Comparison of ENCODE assay signal across 19 cellular contexts in the genomic region with DNA sequence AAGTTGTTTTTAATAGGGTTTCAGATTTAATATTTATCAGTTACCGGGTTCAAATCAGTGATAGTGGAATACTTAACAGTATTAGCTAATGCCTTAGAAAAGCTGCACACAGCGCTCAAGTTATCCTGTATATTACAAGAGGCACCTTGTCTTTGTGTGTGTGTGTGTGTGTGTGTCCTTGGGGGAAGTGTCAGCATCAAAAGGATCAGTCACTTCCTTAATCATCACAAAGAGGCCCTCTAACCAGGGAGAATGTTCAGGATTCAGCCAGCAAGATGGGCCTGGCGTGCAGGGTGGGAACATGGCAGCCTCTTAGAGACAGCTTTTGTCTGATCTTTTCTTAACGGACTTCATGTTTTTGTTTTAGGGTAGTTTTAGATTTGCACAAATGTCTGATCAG. TPM values are rescaled to one million over a fixed set of nuclear protein-coding genes. Genes with fewer than 3 reads are reported as not detected.
A peak's percentile ranks its signal among the peaks of the same experiment; 100 is the strongest.
DNase-seq lines count a peak whose midpoint lies in the region; ATAC-seq and TF ChIP-seq lines count a peak whose summit lies in the region.
"Had no signal": no experiment of that assay in that cellular context is flagged by ENCODE, and none has a peak within 500 bp of the region (broad histone marks: within the 10 kb centered on the region; RNA-seq: fewer than 3 reads in every experiment).

No MANE protein-coding gene starts in this region.

- H3K27ac ChIP-seq in endodermal cell (ENCODE audit: low read depth, low read length) (no peak overlapping the region), smooth muscle cell (ENCODE audit: low read depth) (no peak overlapping the region)
- H3K27ac ChIP-seq: C4-2B, SJSA1 had no signal

- peak overlapping the region; percentile 31 for H3K4me2 ChIP-seq in smooth muscle cell

- H3K27ac Mint-ChIP-seq in endodermal cell, result peak overlapping the region; percentile 72
- H3K27ac Mint-ChIP-seq: HFFc6 had no signal

- H3K9me3 ChIP-seq in endodermal cell (ENCODE audit: control insufficient read depth, low read length) (no peaks in the 10 kb centered on the region), smooth muscle cell (replicated peaks; ENCODE audit: low read depth) (no peaks in the 10 kb centered on the region)
- H3K9me3 ChIP-seq: MG63, SJSA1 had no signal

- 99 to 100% methylated on average over 3 to 4 of the region's 4 CpGs for WGBS in endodermal cell (ENCODE audit: insufficient coverage in 1 of 2, insufficient read length in 1 of 2), 2 experiments
- WGBS in smooth muscle cell (ENCODE audit: low lambda C conversion rate), result 76% methylated on average over 4 of the region's 4 CpGs

- H3K4me1 Mint-ChIP-seq in endodermal cell, result peaks cover 21% of the 10 kb centered on the region

- H3K36me3 ChIP-seq in endodermal cell (ENCODE audit: control insufficient read depth, insufficient read depth, low read length) (no peaks in the 10 kb centered on the region), smooth muscle cell (ENCODE audit: low read depth) (no peaks in the 10 kb centered on the region)
- H3K36me3 ChIP-seq: MG63, SJSA1 had no signal

- peaks cover 11% of the 10 kb centered on the region for H3K36me3 Mint-ChIP-seq in endodermal cell (ENCODE audit: low read depth)

- H3K9ac ChIP-seq in endodermal cell (ENCODE audit: extremely low read depth, low read length, poor library complexity, severe bottlenecking) (no peak overlapping the region), smooth muscle cell (ENCODE audit: low read depth) (no peak overlapping the region)

- H3K4me3 ChIP-seq in endodermal cell (ENCODE audit: low read length) (no peak overlapping the region), smooth muscle cell (no peak overlapping the region)
- H3K4me3 ChIP-seq: MG63, SJSA1 had no signal

- no peaks in the 10 kb centered on the region for H3K9me3 Mint-ChIP-seq in endodermal cell
- H3K9me3 Mint-ChIP-seq: HFFc6 had no signal

- H3K27me3 Mint-ChIP-seq in endodermal cell (ENCODE audit: insufficient read depth), result no peaks in the 10 kb centered on the region

- H3F3A ChIP-seq in smooth muscle cell (ENCODE audit: low read depth), result peaks cover 7% of the 10 kb centered on the region

- no peak for ATAC-seq in GM21619 (IDR thresholded peaks at IDR 0.05; ENCODE audit: unreplicated experiment)

- H3K4me1 ChIP-seq in endodermal cell (ENCODE audit: control insufficient read depth, insufficient read depth, low read length), result no peaks in the 10 kb centered on the region
- peaks cover 6% of the 10 kb centered on the region for H3K4me1 ChIP-seq in smooth muscle cell (ENCODE audit: low read depth)

- H3K4me3 Mint-ChIP-seq in endodermal cell, result no peak overlapping the region
- H3K4me3 Mint-ChIP-seq: HFFc6 had no signal

- DNase-seq in HT1080 (ENCODE audit: low read depth) (peak; percentile 22), MV-4-11 (lab: John Stamatoyannopoulos, UW) (peak; percentile 12), endodermal cell (peak; percentile 38), smooth muscle cell (lab: John Stamatoyannopoulos, UW; ENCODE audit: unreplicated experiment) (no peak), cerebellar nuclear complex (lab: John Stamatoyannopoulos, UW) (no peak), NCI-H2081 treated with DMSO at 0.1 percent for 48 hours (lab: John Stamatoyannopoulos, UW) (no peak)
- DNase-seq: ACHN, AML-193, DMS79 treated with DMSO at 0.1 percent for 48 hours, H7, HFFc6, Karpas-422, MG63, NCI-H187 treated with DMSO at 0.1 percent for 48 hours, NCI-H345, NCI-H524 treated with DMSO at 0.1 percent for 48 hours had no signal

- TF ChIP-seq CTCF in endodermal cell (conservative IDR thresholded peaks at IDR 0.05), result no peak
- no peak for TF ChIP-seq CTCF in smooth muscle cell (IDR thresholded peaks at IDR 0.05; ENCODE audit: borderline replicate concordance, insufficient read depth, poor library complexity, severe bottlenecking)

- H3K27me3 ChIP-seq in endodermal cell (ENCODE audit: control insufficient read depth, insufficient read depth, low read length, poor library complexity, severe bottlenecking), result no peaks in the 10 kb centered on the region
- H3K27me3 ChIP-seq in smooth muscle cell (ENCODE audit: low read depth), result no peaks in the 10 kb centered on the region
- H3K27me3 ChIP-seq: MG63, SJSA1 had no signal

- no peaks in the 10 kb centered on the region for H4K20me1 ChIP-seq in smooth muscle cell (ENCODE audit: low read depth)

- H2AFZ ChIP-seq in smooth muscle cell (ENCODE audit: low read depth), result no peak overlapping the region

- no peaks in the 10 kb centered on the region for H3K79me2 ChIP-seq in smooth muscle cell (ENCODE audit: low read depth)

RNA-seq across cellular contexts. Expression of a gene that starts 53.1 kb away (rescaled TPM):
- total RNA-seq in HT1080 (2014; rRNA removed; shearing (Covaris generic)), result 3.4 and 5.3 TPM in 2 replicates
- 4.4 and 5.8 TPM in 2 replicates for polyA plus RNA-seq in HT1080 (2015; cell fraction: cytosol; rRNA removed)
- 5.3 and 5.4 TPM in 2 replicates for polyA plus RNA-seq in HT1080 (2015; cell fraction: nucleus; rRNA removed)
- 10 to 100 TPM in 1 of 2 donors, 1 to 10 TPM in 1; 9.9 to 16.7 TPM for total RNA-seq in endodermal cell
- 4.5 TPM for polyA plus RNA-seq in endodermal cell (2013, experiment 1 of 2)
- polyA plus RNA-seq in endodermal cell (2013, experiment 2 of 2), result 4.3 TPM
- total RNA-seq in smooth muscle cell, result 1.2 and 2.2 TPM in 2 replicates
- 2.4 and 2.7 TPM in 2 replicates for polyA plus RNA-seq in smooth muscle cell

Comparison
In these comparisons a context has a peak if more than half of its experiments do, and no peak if none do; other contexts are left out.
1. DNase-seq: peak in HT1080 (single experiment), MV-4-11 (single experiment) and endodermal cell (single experiment); none in smooth muscle cell (single experiment), cerebellar nuclear complex (0 of 2) and NCI-H2081 treated with DMSO at 0.1 percent for 48 hours (single experiment).